ENCODE assay signal across 8 cellular contexts in genomic region chr1:168342572-168343280, GRCh38.
DNase-seq lines count a peak whose midpoint lies in the region; ATAC-seq and TF ChIP-seq lines count a peak whose summit lies in the region.

No MANE protein-coding gene starts in this region.

- H3K9me3 ChIP-seq in BE2C: no peaks in the 10 kb centered on the region
- H3K9me3 ChIP-seq in right lobe of liver: no peaks in the 10 kb centered on the region

- TF ChIP-seq CTCF in BE2C (IDR thresholded peaks at IDR 0.05; ENCODE audit: low read depth, low read length) (peak; percentile 62), right lobe of liver (IDR thresholded peaks at IDR 0.05) (peak; percentile 76 to 86 (median 84))

- no peak overlapping the region for H3K27ac ChIP-seq in right lobe of liver

- ATAC-seq in GM19351 (IDR thresholded peaks at IDR 0.05; ENCODE audit: unreplicated experiment) (peak; percentile 92), HG03520 (IDR thresholded peaks at IDR 0.05; ENCODE audit: unreplicated experiment) (peak; percentile 95), right lobe of liver (peak; percentile 99 to 100 (median 99))

- H3K36me3 ChIP-seq in BE2C: no peaks in the 10 kb centered on the region
- no peaks in the 10 kb centered on the region for H3K36me3 ChIP-seq in right lobe of liver

- WGBS in right lobe of liver (ENCODE audit: insufficient coverage, low coverage, low lambda C conversion rate, missing lambda C conversion rate): 5% methylated on average over 21 of the region's 21 CpGs

- no peak for TF ChIP-seq POLR2A in right lobe of liver (IDR thresholded peaks at IDR 0.05)

- H3K27me3 ChIP-seq in BE2C (no peaks in the 10 kb centered on the region), right lobe of liver (no peaks in the 10 kb centered on the region)

- H3K4me3 ChIP-seq in BE2C (ENCODE audit: low read depth, low read length) (peak overlapping the region; percentile 47), right lobe of liver (no peak overlapping the region)

- DNase-seq in BE2C (peak; percentile 79), NCI-H526 (lab: John Stamatoyannopoulos, UW) (peak; percentile 79 to 95), dermis blood vessel endothelial cell (peak; percentile 91), right lobe of liver (peak; percentile 82 to 85 (median 84))
- DNase-seq in activated CD4-positive, alpha-beta T cell treated with anti-CD3 and anti-CD28 coated beads, Interleukin-2, amount 50 U/mL, for 24 hours (ENCODE audit: low read depth in 1 of 2, low spot score in 1 of 2): peak; percentile 66 to 80
- DNase-seq in stimulated activated CD4-positive, alpha-beta T cell treated with anti-CD3 and anti-CD28 coated beads, TNF-alpha, amount 100 ng/mL, for 1 hour (ENCODE audit: low read depth in 3 of 3, low spot score in 1 of 3): peak; percentile 74 to 82 (median 77)

- H3K4me1 ChIP-seq in BE2C (peaks cover 8% of the 10 kb centered on the region), right lobe of liver (peaks cover 0 to 4% (median 0%) of the 10 kb centered on the region in 4 donors)

- intact Hi-C loops in right lobe of liver (cut with DNase I): no loop called here
